Comparison of ENCODE assay signal across 8 cellular contexts in the genomic region with DNA sequence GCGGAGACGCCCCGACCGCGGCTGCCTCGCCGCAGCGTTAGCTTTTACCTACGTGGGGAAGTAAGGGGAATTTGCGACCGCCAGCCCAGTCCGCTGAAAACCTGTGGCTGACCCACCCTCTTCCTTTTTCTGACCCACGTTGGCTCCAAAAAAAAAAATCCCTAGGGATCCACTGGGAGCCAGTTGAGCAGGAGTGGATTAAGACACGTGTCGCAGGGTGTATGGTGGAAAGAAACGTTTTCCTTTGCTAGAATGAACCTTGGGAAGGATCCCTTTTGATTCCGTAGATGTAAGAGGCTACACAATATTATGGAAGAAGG. TPM values are rescaled to one million over a fixed set of nuclear protein-coding genes. Genes with fewer than 3 reads are reported as not detected.
DNase-seq lines count a peak whose midpoint lies in the region; ATAC-seq lines count a peak whose summit lies in the region.

No MANE protein-coding gene starts in this region.

- no peaks in the 10 kb centered on the region for H3K9me3 Mint-ChIP-seq in activated CD8-positive, alpha-beta memory T cell treated with anti-CD3 and anti-CD28 coated beads, Interleukin-2, amount 10 ng/mL, durations not matched to agents 7 days and 5 days (ENCODE audit: low read depth)
- H3K9me3 Mint-ChIP-seq in dendritic cell treated with granulocyte-macrophage colony-stimulating factor and Interleukin-4, amounts not matched to agents 40 ng/mL and 50 ng/mL, for 4 days, result no peaks in the 10 kb centered on the region

- intact Hi-C loops in dendritic cell treated with granulocyte-macrophage colony-stimulating factor and Interleukin-4, amounts not matched to agents 40 ng/mL and 50 ng/mL, for 4 days (cut with micrococcal nuclease), result no loop called here

- peaks cover 35% of the 10 kb centered on the region for H3K4me1 Mint-ChIP-seq in activated CD8-positive, alpha-beta memory T cell treated with anti-CD3 and anti-CD28 coated beads, Interleukin-2, amount 10 ng/mL, durations not matched to agents 7 days and 5 days
- H3K4me1 Mint-ChIP-seq in dendritic cell treated with granulocyte-macrophage colony-stimulating factor and Interleukin-4, amounts not matched to agents 40 ng/mL and 50 ng/mL, for 4 days (ENCODE audit: low read depth), result peaks cover 30% of the 10 kb centered on the region

- peaks cover 9% of the 10 kb centered on the region for H3K36me3 Mint-ChIP-seq in activated CD8-positive, alpha-beta memory T cell treated with anti-CD3 and anti-CD28 coated beads, Interleukin-2, amount 10 ng/mL, durations not matched to agents 7 days and 5 days
- peaks cover 23% of the 10 kb centered on the region for H3K36me3 Mint-ChIP-seq in dendritic cell treated with granulocyte-macrophage colony-stimulating factor and Interleukin-4, amounts not matched to agents 40 ng/mL and 50 ng/mL, for 4 days (ENCODE audit: low read depth)

- no peak for DNase-seq in activated CD8-positive, alpha-beta memory T cell treated with anti-CD3 and anti-CD28 coated beads, Interleukin-2, amount 10 ng/mL, durations not matched to agents 7 days and 5 days
- no peak for DNase-seq in activated CD8-positive, alpha-beta memory T cell treated with anti-CD3 and anti-CD28 coated beads for 24 hours
- DNase-seq in NCI-H2227 (lab: John Stamatoyannopoulos, UW; ENCODE audit: unreplicated experiment) (peak; percentile 73), myocyte (ENCODE audit: low read depth) (peak; percentile 60)
- DNase-seq in NK-92 treated with Interleukin-12 subunit alpha and Interleukin-12 subunit beta, amount 100 ng/mL, for 24 hours (lab: John Stamatoyannopoulos, UW), result no peak

- peak overlapping the region; percentile 94 for H3K27ac Mint-ChIP-seq in activated CD8-positive, alpha-beta memory T cell treated with anti-CD3 and anti-CD28 coated beads, Interleukin-2, amount 10 ng/mL, durations not matched to agents 7 days and 5 days
- H3K27ac Mint-ChIP-seq in dendritic cell treated with granulocyte-macrophage colony-stimulating factor and Interleukin-4, amounts not matched to agents 40 ng/mL and 50 ng/mL, for 4 days, result peak overlapping the region; percentile 97

- CTCF ChIA-PET in activated CD8-positive, alpha-beta memory T cell treated with anti-CD3 and anti-CD28 coated beads, Interleukin-2, amount 10 ng/mL, durations not matched to agents 7 days and 5 days (lab: Charles Lee), result interaction anchor here (0.6 to 2.6 kb wide), 4 partner anchors 9 to 158 kb away, joined by 3 to 7 read pairs (median 3); no protein-coding TSS in a partner anchor

- peak overlapping the region; percentile 99 for H3K4me3 Mint-ChIP-seq in activated CD8-positive, alpha-beta memory T cell treated with anti-CD3 and anti-CD28 coated beads, Interleukin-2, amount 10 ng/mL, durations not matched to agents 7 days and 5 days
- peak overlapping the region; percentile 99 for H3K4me3 Mint-ChIP-seq in dendritic cell treated with granulocyte-macrophage colony-stimulating factor and Interleukin-4, amounts not matched to agents 40 ng/mL and 50 ng/mL, for 4 days

- H3K27me3 Mint-ChIP-seq in activated CD8-positive, alpha-beta memory T cell treated with anti-CD3 and anti-CD28 coated beads, Interleukin-2, amount 10 ng/mL, durations not matched to agents 7 days and 5 days, result no peaks in the 10 kb centered on the region
- no peaks in the 10 kb centered on the region for H3K27me3 Mint-ChIP-seq in dendritic cell treated with granulocyte-macrophage colony-stimulating factor and Interleukin-4, amounts not matched to agents 40 ng/mL and 50 ng/mL, for 4 days

- no peak for ATAC-seq in activated CD8-positive, alpha-beta memory T cell treated with anti-CD3 and anti-CD28 coated beads, Interleukin-2, amount 10 ng/mL, durations not matched to agents 7 days and 5 days
- ATAC-seq in GM21723 (IDR thresholded peaks at IDR 0.05; ENCODE audit: unreplicated experiment), result no peak
- ATAC-seq in HG03175 (IDR thresholded peaks at IDR 0.05; ENCODE audit: unreplicated experiment), result no peak

RNA-seq across cellular contexts. Expression of gene PCYT1A, which starts 0.6 kb away (rescaled TPM):
- total RNA-seq in activated CD8-positive, alpha-beta memory T cell treated with anti-CD3 and anti-CD28 coated beads, Interleukin-2, amount 10 ng/mL, durations not matched to agents 7 days and 5 days, result 10 to 100 TPM; 57.7 to 61.6 TPM
- total RNA-seq in myocyte, result 66.2 and 83.6 TPM in 2 replicates
- 50.5 TPM for polyA plus RNA-seq in myocyte (2012)

RNA-seq across cellular contexts. Expression of gene DYNLT2B, which starts 29.9 kb away (rescaled TPM):
- total RNA-seq in activated CD8-positive, alpha-beta memory T cell treated with anti-CD3 and anti-CD28 coated beads, Interleukin-2, amount 10 ng/mL, durations not matched to agents 7 days and 5 days, result 10 to 100 TPM; 13.9 to 19.9 TPM
- total RNA-seq in myocyte, result 9.1 and 12.0 TPM in 2 replicates
- 20.6 TPM for polyA plus RNA-seq in myocyte (2012)

RNA-seq across cellular contexts. Expression of gene TM4SF19, which starts 50.1 kb away (rescaled TPM):
- not detected for total RNA-seq in activated CD8-positive, alpha-beta memory T cell treated with anti-CD3 and anti-CD28 coated beads, Interleukin-2, amount 10 ng/mL, durations not matched to agents 7 days and 5 days
- total RNA-seq in myocyte, result 2.4 and 2.7 TPM in 2 replicates
- 0.71 TPM for polyA plus RNA-seq in myocyte (2012)

Comparison
In these comparisons a context has a peak if more than half of its experiments do, and no peak if none do; other contexts are left out.
1. DNase-seq: peak in NCI-H2227 (single experiment) and myocyte (single experiment); none in activated CD8-positive, alpha-beta memory T cell treated with anti-CD3 and anti-CD28 coated beads, Interleukin-2, amount 10 ng/mL, durations not matched to agents 7 days and 5 days (single experiment), activated CD8-positive, alpha-beta memory T cell treated with anti-CD3 and anti-CD28 coated beads for 24 hours (single experiment) and NK-92 treated with Interleukin-12 subunit alpha and Interleukin-12 subunit beta, amount 100 ng/mL, for 24 hours (single experiment).